ENCODE assay signal across 1 cellular context in genomic region chr6:43846556-43846955, GRCh38.
A peak's percentile ranks its signal among the peaks of the same experiment; 100 is the strongest.
TF ChIP-seq lines count a peak whose summit lies in the region.

No MANE protein-coding gene starts in this region.

TF ChIP-seq in HEK293, 187 proteins besides CTCF, POLR2A, EP300 and RAD21 (continued from another document):
- TF ChIP-seq, protein P1, sequence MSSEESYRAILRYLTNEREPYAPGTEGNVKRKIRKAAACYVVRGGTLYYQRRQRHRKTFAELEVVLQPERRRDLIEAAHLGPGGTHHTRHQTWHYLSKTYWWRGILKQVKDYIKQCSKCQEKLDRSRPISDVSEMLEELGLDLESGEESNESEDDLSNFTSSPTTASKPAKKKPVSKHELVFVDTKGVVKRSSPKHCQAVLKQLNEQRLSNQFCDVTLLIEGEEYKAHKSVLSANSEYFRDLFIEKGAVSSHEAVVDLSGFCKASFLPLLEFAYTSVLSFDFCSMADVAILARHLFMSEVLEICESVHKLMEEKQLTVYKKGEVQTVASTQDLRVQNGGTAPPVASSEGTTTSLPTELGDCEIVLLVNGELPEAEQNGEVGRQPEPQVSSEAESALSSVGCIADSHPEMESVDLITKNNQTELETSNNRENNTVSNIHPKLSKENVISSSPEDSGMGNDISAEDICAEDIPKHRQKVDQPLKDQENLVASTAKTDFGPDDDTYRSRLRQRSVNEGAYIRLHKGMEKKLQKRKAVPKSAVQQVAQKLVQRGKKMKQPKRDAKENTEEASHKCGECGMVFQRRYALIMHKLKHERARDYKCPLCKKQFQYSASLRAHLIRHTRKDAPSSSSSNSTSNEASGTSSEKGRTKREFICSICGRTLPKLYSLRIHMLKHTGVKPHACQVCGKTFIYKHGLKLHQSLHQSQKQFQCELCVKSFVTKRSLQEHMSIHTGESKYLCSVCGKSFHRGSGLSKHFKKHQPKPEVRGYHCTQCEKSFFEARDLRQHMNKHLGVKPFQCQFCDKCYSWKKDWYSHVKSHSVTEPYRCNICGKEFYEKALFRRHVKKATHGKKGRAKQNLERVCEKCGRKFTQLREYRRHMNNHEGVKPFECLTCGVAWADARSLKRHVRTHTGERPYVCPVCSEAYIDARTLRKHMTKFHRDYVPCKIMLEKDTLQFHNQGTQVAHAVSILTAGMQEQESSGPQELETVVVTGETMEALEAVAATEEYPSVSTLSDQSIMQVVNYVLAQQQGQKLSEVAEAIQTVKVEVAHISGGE (tag by site-specific recombination; conservative IDR thresholded peaks at IDR 0.05; ENCODE audit: low read depth) = no peak
- peak; percentile 51 for TF ChIP-seq WT1 (tag by site-specific recombination; IDR thresholded peaks at IDR 0.05)
- TF ChIP-seq ZNF843 (tag by site-specific recombination; IDR thresholded peaks at IDR 0.05) = peak; percentile 66; the same call in 1 of the 2 replicates
- TF ChIP-seq ZNF48 (tag by site-specific recombination; IDR thresholded peaks at IDR 0.05) = no peak
- TF ChIP-seq GLI4 (tag by site-specific recombination; IDR thresholded peaks at IDR 0.05) = no peak
